ENCODE assay signal across 22 cellular contexts in genomic region chr12:79327465-79327864, GRCh38.
"Had no signal": no experiment of that assay in that cellular context is flagged by ENCODE, and none has a peak within 500 bp of the region (broad histone marks: within the 10 kb centered on the region; RNA-seq: fewer than 3 reads in every experiment).

No MANE protein-coding gene starts in this region.

- H3K27ac ChIP-seq: esophagus squamous epithelium, foreskin keratinocyte, hepatocyte, spleen, tibial artery, upper lobe of left lung, uterus had no signal

- H3K9me3 Mint-ChIP-seq: naive B cell; nephron; stimulated activated memory B cell treated with anti-CD40 and anti-IgM and Interleukin-4, amounts not matched to agents 10 μg/mL and 1 μg/mL and 100 μg/mL, for 72 hours had no signal

- H3K4me3 ChIP-seq: dorsolateral prefrontal cortex, esophagus squamous epithelium, hepatocyte, lung, spleen, tibial artery, upper lobe of left lung, uterus had no signal

- ATAC-seq: left colon; left ventricle myocardium superior; sciatic nerve; stimulated activated memory B cell treated with anti-CD40 and anti-IgM and Interleukin-4, amounts not matched to agents 10 μg/mL and 1 μg/mL and 100 μg/mL, for 72 hours had no signal

- H3K9me3 ChIP-seq: esophagus squamous epithelium, spleen, tibial artery, upper lobe of left lung, uterus had no signal

- H3K36me3 Mint-ChIP-seq: naive B cell; stimulated activated memory B cell treated with anti-CD40 and anti-IgM and Interleukin-4, amounts not matched to agents 10 μg/mL and 1 μg/mL and 100 μg/mL, for 72 hours had no signal

- H3K27me3 Mint-ChIP-seq: naive B cell; stimulated activated memory B cell treated with anti-CD40 and anti-IgM and Interleukin-4, amounts not matched to agents 10 μg/mL and 1 μg/mL and 100 μg/mL, for 72 hours; stimulated activated naive CD8-positive, alpha-beta T cell treated with anti-CD3 and anti-CD28 coated beads, Interleukin-15, Interleukin-2, amounts not matched to agents 100 ng/mL and 50 ng/mL, for 24 hours had no signal

- H3K4me3 Mint-ChIP-seq: naive B cell; nephron; stimulated activated memory B cell treated with anti-CD40 and anti-IgM and Interleukin-4, amounts not matched to agents 10 μg/mL and 1 μg/mL and 100 μg/mL, for 72 hours; stimulated activated naive CD8-positive, alpha-beta T cell treated with anti-CD3 and anti-CD28 coated beads, Interleukin-15, Interleukin-2, amounts not matched to agents 100 ng/mL and 50 ng/mL, for 24 hours had no signal

- H3K27ac Mint-ChIP-seq: stimulated activated memory B cell treated with anti-CD40 and anti-IgM and Interleukin-4, amounts not matched to agents 10 μg/mL and 1 μg/mL and 100 μg/mL, for 72 hours; stimulated activated naive CD8-positive, alpha-beta T cell treated with anti-CD3 and anti-CD28 coated beads, Interleukin-15, Interleukin-2, amounts not matched to agents 100 ng/mL and 50 ng/mL, for 24 hours had no signal

- H3K27me3 ChIP-seq: dorsolateral prefrontal cortex, esophagus squamous epithelium, foreskin keratinocyte, hepatocyte, spleen, tibial artery, upper lobe of left lung, uterus had no signal

- DNase-seq: cortex of kidney; dorsolateral prefrontal cortex; effector CD8-positive, alpha-beta T cell; esophagus squamous epithelium; foreskin keratinocyte; left colon; left ventricle myocardium superior; mesendoderm; naive B cell; spleen; stimulated activated CD4-positive, alpha-beta T cell treated with anti-CD3 and anti-CD28 coated beads, Interleukin-15, amount 100 ng/mL, for 24 hours; stimulated activated CD4-positive, alpha-beta T cell treated with anti-CD3 and anti-CD28 coated beads, Interleukin-1b, Interleukin-23, amount 100 ng/mL, for 48 hours; stimulated activated CD4-positive, alpha-beta T cell treated with anti-CD3 and anti-CD28 coated beads, Interleukin-4, amount 100 ng/mL, for 24 hours; tibial artery; upper lobe of left lung; uterus had no signal

- H3K4me1 Mint-ChIP-seq: naive B cell; stimulated activated memory B cell treated with anti-CD40 and anti-IgM and Interleukin-4, amounts not matched to agents 10 μg/mL and 1 μg/mL and 100 μg/mL, for 72 hours had no signal
